In the genomic region with DNA sequence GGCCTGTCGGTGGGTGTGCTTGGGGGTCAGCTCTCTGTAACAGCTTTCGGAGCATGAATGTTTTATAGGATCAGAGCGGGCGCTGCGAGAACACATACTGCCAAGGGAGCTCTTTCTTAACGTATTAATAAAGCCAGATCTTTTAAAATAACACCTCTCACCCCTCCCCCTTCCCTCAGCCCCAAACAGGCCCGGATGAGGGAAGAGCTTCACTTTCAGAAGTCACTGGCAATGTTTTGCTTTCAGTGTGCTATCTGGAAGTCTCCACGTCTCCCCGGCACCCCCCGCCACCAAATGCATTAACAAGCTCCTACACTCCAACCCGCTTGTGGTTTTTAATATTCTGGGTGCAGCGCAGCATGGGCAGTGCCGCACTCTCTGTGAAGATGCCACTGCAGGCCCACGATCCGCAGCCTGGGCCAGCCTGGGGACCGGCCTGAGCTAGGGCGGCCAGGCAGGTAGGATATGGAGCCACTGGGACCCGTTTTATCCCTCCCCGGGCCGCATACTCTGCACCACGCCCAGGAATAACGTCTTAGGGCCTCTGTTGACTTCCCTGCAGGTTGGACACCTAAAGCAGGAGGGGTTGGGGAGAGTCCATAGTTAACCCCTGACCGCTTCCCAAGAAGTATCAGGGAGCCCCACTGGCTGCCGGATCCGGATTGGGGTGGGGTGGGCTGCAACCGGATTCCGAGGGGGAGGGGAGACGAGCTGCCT, we compare ENCODE assay signal across 1 cellular context.
TF ChIP-seq lines count a peak whose summit lies in the region.

No MANE protein-coding gene starts in this region.

TF ChIP-seq in HepG2, 621 proteins besides CTCF, POLR2A, EP300 and RAD21:
- TF ChIP-seq, protein P1, sequence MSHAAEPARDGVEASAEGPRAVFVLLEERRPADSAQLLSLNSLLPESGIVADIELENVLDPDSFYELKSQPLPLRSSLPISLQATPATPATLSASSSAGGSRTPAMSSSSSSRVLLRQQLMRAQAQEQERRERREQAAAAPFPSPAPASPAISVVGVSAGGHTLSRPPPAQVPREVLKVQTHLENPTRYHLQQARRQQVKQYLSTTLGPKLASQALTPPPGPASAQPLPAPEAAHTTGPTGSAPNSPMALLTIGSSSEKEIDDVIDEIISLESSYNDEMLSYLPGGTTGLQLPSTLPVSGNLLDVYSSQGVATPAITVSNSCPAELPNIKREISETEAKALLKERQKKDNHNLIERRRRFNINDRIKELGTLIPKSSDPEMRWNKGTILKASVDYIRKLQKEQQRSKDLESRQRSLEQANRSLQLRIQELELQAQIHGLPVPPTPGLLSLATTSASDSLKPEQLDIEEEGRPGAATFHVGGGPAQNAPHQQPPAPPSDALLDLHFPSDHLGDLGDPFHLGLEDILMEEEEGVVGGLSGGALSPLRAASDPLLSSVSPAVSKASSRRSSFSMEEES (CRISPR knock-in tag; IDR thresholded peaks at IDR 0.05) = no peak
- no peak for TF ChIP-seq BORCS8-MEF2B (CRISPR knock-in tag; IDR thresholded peaks at IDR 0.05)
- no peak for TF ChIP-seq JUN (CRISPR knock-in tag; IDR thresholded peaks at IDR 0.05)
- TF ChIP-seq CEBPG (CRISPR knock-in tag; IDR thresholded peaks at IDR 0.05) = no peak
- TF ChIP-seq FIP1L1 (IDR thresholded peaks at IDR 0.05; ENCODE audit: borderline replicate concordance, insufficient read depth, low read depth, low read length) = no peak
- TF ChIP-seq, protein P2, sequence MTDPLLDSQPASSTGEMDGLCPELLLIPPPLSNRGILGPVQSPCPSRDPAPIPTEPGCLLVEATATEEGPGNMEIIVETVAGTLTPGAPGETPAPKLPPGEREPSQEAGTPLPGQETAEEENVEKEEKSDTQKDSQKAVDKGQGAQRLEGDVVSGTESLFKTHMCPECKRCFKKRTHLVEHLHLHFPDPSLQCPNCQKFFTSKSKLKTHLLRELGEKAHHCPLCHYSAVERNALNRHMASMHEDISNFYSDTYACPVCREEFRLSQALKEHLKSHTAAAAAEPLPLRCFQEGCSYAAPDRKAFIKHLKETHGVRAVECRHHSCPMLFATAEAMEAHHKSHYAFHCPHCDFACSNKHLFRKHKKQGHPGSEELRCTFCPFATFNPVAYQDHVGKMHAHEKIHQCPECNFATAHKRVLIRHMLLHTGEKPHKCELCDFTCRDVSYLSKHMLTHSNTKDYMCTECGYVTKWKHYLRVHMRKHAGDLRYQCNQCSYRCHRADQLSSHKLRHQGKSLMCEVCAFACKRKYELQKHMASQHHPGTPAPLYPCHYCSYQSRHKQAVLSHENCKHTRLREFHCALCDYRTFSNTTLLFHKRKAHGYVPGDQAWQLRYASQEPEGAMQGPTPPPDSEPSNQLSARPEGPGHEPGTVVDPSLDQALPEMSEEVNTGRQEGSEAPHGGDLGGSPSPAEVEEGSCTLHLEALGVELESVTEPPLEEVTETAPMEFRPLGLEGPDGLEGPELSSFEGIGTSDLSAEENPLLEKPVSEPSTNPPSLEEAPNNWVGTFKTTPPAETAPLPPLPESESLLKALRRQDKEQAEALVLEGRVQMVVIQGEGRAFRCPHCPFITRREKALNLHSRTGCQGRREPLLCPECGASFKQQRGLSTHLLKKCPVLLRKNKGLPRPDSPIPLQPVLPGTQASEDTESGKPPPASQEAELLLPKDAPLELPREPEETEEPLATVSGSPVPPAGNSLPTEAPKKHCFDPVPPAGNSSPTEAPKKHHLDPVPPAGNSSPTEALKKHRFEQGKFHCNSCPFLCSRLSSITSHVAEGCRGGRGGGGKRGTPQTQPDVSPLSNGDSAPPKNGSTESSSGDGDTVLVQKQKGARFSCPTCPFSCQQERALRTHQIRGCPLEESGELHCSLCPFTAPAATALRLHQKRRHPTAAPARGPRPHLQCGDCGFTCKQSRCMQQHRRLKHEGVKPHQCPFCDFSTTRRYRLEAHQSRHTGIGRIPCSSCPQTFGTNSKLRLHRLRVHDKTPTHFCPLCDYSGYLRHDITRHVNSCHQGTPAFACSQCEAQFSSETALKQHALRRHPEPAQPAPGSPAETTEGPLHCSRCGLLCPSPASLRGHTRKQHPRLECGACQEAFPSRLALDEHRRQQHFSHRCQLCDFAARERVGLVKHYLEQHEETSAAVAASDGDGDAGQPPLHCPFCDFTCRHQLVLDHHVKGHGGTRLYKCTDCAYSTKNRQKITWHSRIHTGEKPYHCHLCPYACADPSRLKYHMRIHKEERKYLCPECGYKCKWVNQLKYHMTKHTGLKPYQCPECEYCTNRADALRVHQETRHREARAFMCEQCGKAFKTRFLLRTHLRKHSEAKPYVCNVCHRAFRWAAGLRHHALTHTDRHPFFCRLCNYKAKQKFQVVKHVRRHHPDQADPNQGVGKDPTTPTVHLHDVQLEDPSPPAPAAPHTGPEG (CRISPR knock-in tag; IDR thresholded peaks at IDR 0.05) = no peak
- TF ChIP-seq WIZ (CRISPR knock-in tag; IDR thresholded peaks at IDR 0.05) = no peak
- no peak for TF ChIP-seq AGO1 (IDR thresholded peaks at IDR 0.05; ENCODE audit: low read depth, low read length, poor library complexity, severe bottlenecking)
- no peak for TF ChIP-seq KLF13 (CRISPR knock-in tag; IDR thresholded peaks at IDR 0.05)
- TF ChIP-seq, protein P3, sequence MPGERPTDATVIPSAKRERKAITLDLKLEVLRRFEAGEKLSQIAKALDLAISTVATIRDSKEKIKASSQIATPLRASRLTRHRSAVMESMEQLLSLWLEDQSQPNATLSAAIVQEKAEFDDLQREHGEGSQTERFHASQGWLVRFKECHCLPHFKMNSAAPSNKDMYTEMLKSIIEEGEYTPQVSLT (CRISPR knock-in tag; IDR thresholded peaks at IDR 0.05; ENCODE audit: borderline replicate concordance, low read depth) = no peak
- TF ChIP-seq ZNF335 (CRISPR knock-in tag; IDR thresholded peaks at IDR 0.05) = no peak
